Comparison of ENCODE assay signal across 9 cellular contexts in genomic region chr3:9951126-9951525, GRCh38. TPM values are rescaled to one million over a fixed set of nuclear protein-coding genes. Genes with fewer than 3 reads are reported as not detected.
DNase-seq lines count a peak whose midpoint lies in the region; ATAC-seq, FAIRE-seq and TF ChIP-seq lines count a peak whose summit lies in the region.
"Had no signal": no experiment of that assay in that cellular context is flagged by ENCODE, and none has a peak within 500 bp of the region (broad histone marks: within the 10 kb centered on the region; RNA-seq: fewer than 3 reads in every experiment).

No MANE protein-coding gene starts in this region.

- peaks cover 2% of the 10 kb centered on the region for H3K36me3 Mint-ChIP-seq in activated CD8-positive, alpha-beta T cell treated with anti-CD3 and anti-CD28 coated beads for 36 hours (ENCODE audit: low read depth)
- H3K36me3 Mint-ChIP-seq in nephron progenitor cell (ENCODE audit: low read depth), result no peaks in the 10 kb centered on the region

- peak overlapping the region; percentile 84 for H3K4me3 Mint-ChIP-seq in activated CD8-positive, alpha-beta T cell treated with anti-CD3 and anti-CD28 coated beads for 36 hours
- peak overlapping the region; percentile 83 for H3K4me3 Mint-ChIP-seq in nephron progenitor cell

- peaks cover 15% of the 10 kb centered on the region for H3K4me1 Mint-ChIP-seq in activated CD8-positive, alpha-beta T cell treated with anti-CD3 and anti-CD28 coated beads for 36 hours (ENCODE audit: low read depth)
- H3K4me1 Mint-ChIP-seq in nephron progenitor cell, result peaks cover 40% of the 10 kb centered on the region

- H3K4me3 ChIP-seq in lower lobe of right lung, result no peak overlapping the region

- POLR2A ChIA-PET in activated CD8-positive, alpha-beta T cell treated with anti-CD3 and anti-CD28 coated beads for 36 hours (lab: Charles Lee), result interaction anchor here (0.6 to 3.9 kb wide), 7 partner anchors 13 to 178 kb away, joined by 3 to 36 read pairs (median 3); partner anchors contain the start of genes CRELD1, FANCD2 and IL17RE

- H3K27ac ChIP-seq in lower lobe of right lung, result no peak overlapping the region
- H3K27ac ChIP-seq: SJCRH30 had no signal

- no peaks in the 10 kb centered on the region for H3K27me3 Mint-ChIP-seq in activated CD8-positive, alpha-beta T cell treated with anti-CD3 and anti-CD28 coated beads for 36 hours
- peaks cover 15% of the 10 kb centered on the region for H3K27me3 Mint-ChIP-seq in nephron progenitor cell (ENCODE audit: low read depth, poor library complexity)

- TF ChIP-seq CTCF in activated CD8-positive, alpha-beta T cell treated with anti-CD3 and anti-CD28 coated beads for 36 hours (IDR thresholded peaks at IDR 0.05), result no peak
- no peak for TF ChIP-seq CTCF in nephron progenitor cell (IDR thresholded peaks at IDR 0.05)
- no peak for TF ChIP-seq CTCF in lower lobe of right lung (IDR thresholded peaks at IDR 0.05)

- ATAC-seq in HG02571 (IDR thresholded peaks at IDR 0.05; ENCODE audit: unreplicated experiment) (peak; percentile 32), HG03045 (IDR thresholded peaks at IDR 0.05; ENCODE audit: unreplicated experiment) (no peak), left cardiac atrium (no peak), lower lobe of right lung (no peak)
- ATAC-seq in activated CD8-positive, alpha-beta T cell treated with anti-CD3 and anti-CD28 coated beads for 36 hours, result peak; percentile 35

- H3K27ac Mint-ChIP-seq in activated CD8-positive, alpha-beta T cell treated with anti-CD3 and anti-CD28 coated beads for 36 hours, result peak overlapping the region; percentile 80
- H3K27ac Mint-ChIP-seq in nephron progenitor cell, result no peak overlapping the region

- CTCF ChIA-PET in activated CD8-positive, alpha-beta T cell treated with anti-CD3 and anti-CD28 coated beads for 36 hours (lab: Charles Lee), result interaction anchor here (0.7 to 3.9 kb wide), 3 partner anchors 18 to 43 kb away, joined by 5 to 11 read pairs (median 5); partner anchors contain the start of gene CRELD1

- FAIRE-seq in GM18507 (lab: Jason Lieb, UNC), result peak; percentile 59

- H3K4me1 ChIP-seq in lower lobe of right lung, result peaks cover 21% of the 10 kb centered on the region

- H3K9me3 ChIP-seq in lower lobe of right lung, result no peaks in the 10 kb centered on the region
- H3K9me3 ChIP-seq: SJCRH30 had no signal

- no peaks in the 10 kb centered on the region for H3K9me3 Mint-ChIP-seq in activated CD8-positive, alpha-beta T cell treated with anti-CD3 and anti-CD28 coated beads for 36 hours
- no peaks in the 10 kb centered on the region for H3K9me3 Mint-ChIP-seq in nephron progenitor cell

- H3K27me3 ChIP-seq in lower lobe of right lung (ENCODE audit: low read depth), result no peaks in the 10 kb centered on the region
- H3K27me3 ChIP-seq: SJCRH30 had no signal

- no peaks in the 10 kb centered on the region for H3K36me3 ChIP-seq in lower lobe of right lung
- H3K36me3 ChIP-seq: SJCRH30 had no signal

- DNase-seq in GM18507 (ENCODE audit: extremely low spot score, insufficient read length, low read depth) (no peak), nephron progenitor cell (no peak), left cardiac atrium (no peak), NCI-H128 (lab: John Stamatoyannopoulos, UW; ENCODE audit: unreplicated experiment) (no peak), lower lobe of right lung (no peak)
- DNase-seq in activated CD8-positive, alpha-beta T cell treated with anti-CD3 and anti-CD28 coated beads for 36 hours, result peak; percentile 56

- intact Hi-C loops in activated CD8-positive, alpha-beta T cell treated with anti-CD3 and anti-CD28 coated beads for 36 hours (cut with micrococcal nuclease), result no loop called here
- intact Hi-C loops in left cardiac atrium (cut with DNase I) (no loop called here), lower lobe of right lung (cut with DNase I) (no loop called here)

RNA-seq across cellular contexts. Expression of gene PRRT3, which starts 1.1 kb away (rescaled TPM):
- 1 to 10 TPM; 5.6 to 5.7 TPM for total RNA-seq in activated CD8-positive, alpha-beta T cell treated with anti-CD3 and anti-CD28 coated beads for 36 hours
- 1 to 10 TPM in 1 of 2 donors, under 1 TPM in 1; 0.97 to 1.4 TPM for total RNA-seq in left cardiac atrium
- total RNA-seq in lower lobe of right lung, result 2.1 TPM

RNA-seq across cellular contexts. Expression of gene CRELD1, which starts 17.5 kb away (rescaled TPM):
- total RNA-seq in activated CD8-positive, alpha-beta T cell treated with anti-CD3 and anti-CD28 coated beads for 36 hours, result 10 to 100 TPM in 1 of 2 experiments, 1 to 10 TPM in 1; 9.4 to 13.0 TPM
- total RNA-seq in left cardiac atrium (10 to 100 TPM; 47.4 to 59.8 TPM), lower lobe of right lung (54.3 TPM)

RNA-seq across cellular contexts. Expression of gene IL17RC, which starts 34.2 kb away (rescaled TPM):
- total RNA-seq in activated CD8-positive, alpha-beta T cell treated with anti-CD3 and anti-CD28 coated beads for 36 hours, result under 1 TPM; 0.22 to 0.32 TPM
- 10 to 100 TPM; 33.2 to 34.6 TPM for total RNA-seq in left cardiac atrium
- 27.2 TPM for total RNA-seq in lower lobe of right lung

RNA-seq across cellular contexts. Expression of gene EMC3, which starts 35.5 kb away (rescaled TPM):
- total RNA-seq in activated CD8-positive, alpha-beta T cell treated with anti-CD3 and anti-CD28 coated beads for 36 hours, result 10 to 100 TPM; 35.2 to 37.9 TPM
- total RNA-seq in left cardiac atrium, result 10 to 100 TPM; 80.0 to 86.7 TPM
- total RNA-seq in lower lobe of right lung, result 74.9 TPM

RNA-seq across cellular contexts. Expression of gene IL17RE, which starts 48.5 kb away (rescaled TPM):
- total RNA-seq in activated CD8-positive, alpha-beta T cell treated with anti-CD3 and anti-CD28 coated beads for 36 hours, result 1 to 10 TPM; 1.2 to 1.7 TPM
- total RNA-seq in left cardiac atrium (1 to 10 TPM; 1.8 to 2.2 TPM), lower lobe of right lung (21.5 TPM)

Comparison
In these comparisons a context has a peak if more than half of its experiments do, and no peak if none do; other contexts are left out.
1. ATAC-seq: peak in HG02571 (single experiment) and activated CD8-positive, alpha-beta T cell treated with anti-CD3 and anti-CD28 coated beads for 36 hours (single experiment); none in HG03045 (single experiment), left cardiac atrium (0 of 2) and lower lobe of right lung (0 of 2).
2. RNA of gene IL17RC, which starts 34.2 kb away (total RNA-seq): 33.2 to 34.6 TPM in left cardiac atrium and 27.2 TPM in lower lobe of right lung (single experiment); 0.22 to 0.32 TPM in activated CD8-positive, alpha-beta T cell treated with anti-CD3 and anti-CD28 coated beads for 36 hours; every median in the first group is over 10 times any median in the second.